1 cellular context compared by ENCODE assay signal in the genomic region with DNA sequence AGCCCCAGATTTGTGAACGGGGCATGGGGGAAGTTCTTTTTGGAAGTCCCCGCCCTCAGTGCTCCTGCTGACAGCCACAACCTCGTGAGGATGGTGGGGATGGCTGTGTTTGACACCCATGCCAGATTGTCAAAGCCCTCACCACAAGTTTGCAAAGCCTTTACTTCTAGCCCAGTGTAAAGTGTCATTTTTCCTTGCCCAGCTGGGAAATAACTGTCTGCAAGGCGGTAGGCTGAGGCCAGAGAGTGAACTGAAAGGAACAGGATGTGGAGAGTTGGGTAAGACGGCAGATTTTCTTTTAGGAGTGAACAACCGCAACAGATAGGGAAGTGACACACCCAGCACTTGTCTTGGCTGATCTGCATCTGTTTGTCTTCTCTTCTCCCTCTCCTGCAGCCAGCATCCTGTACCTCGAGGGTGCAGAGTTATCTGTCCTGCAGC.
TF ChIP-seq lines count a peak whose summit lies in the region.

No MANE protein-coding gene starts in this region.

TF ChIP-seq in GM12878, 131 proteins besides CTCF, POLR2A, EP300 and RAD21:
- TF ChIP-seq TARDBP (IDR thresholded peaks at IDR 0.05; ENCODE audit: borderline replicate concordance) (no peak), RUNX3 (IDR thresholded peaks at IDR 0.05; ENCODE audit: low read length) (peak; percentile 55), SPI1 (IDR thresholded peaks at IDR 0.05; ENCODE audit: borderline replicate concordance, insufficient read depth, low read depth, low read length) (peak; percentile 48; the same call in 1 of the 2 replicates)
